16 cellular contexts compared by ENCODE assay signal in genomic region chr10:96390460-96390864, GRCh38. TPM values are rescaled to one million over a fixed set of nuclear protein-coding genes. Genes with fewer than 3 reads are reported as not detected.
DNase-seq lines count a peak whose midpoint lies in the region; ATAC-seq, FAIRE-seq and TF ChIP-seq lines count a peak whose summit lies in the region.
"Had no signal": no experiment of that assay in that cellular context is flagged by ENCODE, and none has a peak within 500 bp of the region (broad histone marks: within the 10 kb centered on the region; RNA-seq: fewer than 3 reads in every experiment).

No MANE protein-coding gene starts in this region.

- no peak for TF ChIP-seq POLR2A in stomach (IDR thresholded peaks at IDR 0.05)

- no peaks in the 10 kb centered on the region for H3K4me1 Mint-ChIP-seq in activated CD4-positive, alpha-beta T cell treated with anti-CD3 and anti-CD28 coated beads for 36 hours
- H3K4me1 Mint-ChIP-seq in T-helper 2 cell treated with Interferon-gamma antibody and Interleukin-4, amounts not matched to agents 5 μg/mL and 100 μg/mL, for 36 hours (ENCODE audit: low read depth), result no peaks in the 10 kb centered on the region
- H3K4me1 Mint-ChIP-seq: activated naive CD4-positive, alpha-beta T cell treated with anti-CD3 and anti-CD28 coated beads, Interleukin-2, amount 50 U/mL, for 24 hours; CD4-positive, CD25-positive, alpha-beta regulatory T cell had no signal

- DNase-seq in NCI-H1694 treated with DMSO at 0.1 percent for 48 hours (lab: John Stamatoyannopoulos, UW), result peak; percentile 76
- DNase-seq in bronchial epithelial cell (ENCODE audit: low read depth), result no peak
- peak; percentile 55 for DNase-seq in inferior parietal cortex (ENCODE audit: extremely low spot score)
- peak; percentile 92 for DNase-seq in stomach
- DNase-seq in activated CD4-positive, alpha-beta T cell treated with anti-CD3 and anti-CD28 coated beads for 36 hours, result no peak
- no peak for DNase-seq in cortex of kidney (lab: John Stamatoyannopoulos, UW)
- DNase-seq in T-helper 2 cell treated with Interferon-gamma antibody and Interleukin-4, amounts not matched to agents 5 μg/mL and 100 μg/mL, for 36 hours (ENCODE audit: low spot score), result no peak
- DNase-seq: CD4-positive, CD25-positive, alpha-beta regulatory T cell; NCI-H1436 treated with DMSO at 0.1 percent for 48 hours; SK-N-SH; stimulated activated CD4-positive, alpha-beta T cell treated with anti-CD3 and anti-CD28 coated beads, Interleukin-2, amount 100 ng/mL, for 48 hours had no signal

- H3K36me3 ChIP-seq in bronchial epithelial cell (ENCODE audit: control insufficient read depth, insufficient read depth, low read length) (no peaks in the 10 kb centered on the region), stomach (no peaks in the 10 kb centered on the region)

- POLR2A ChIA-PET in activated CD4-positive, alpha-beta T cell treated with anti-CD3 and anti-CD28 coated beads for 36 hours (lab: Charles Lee), result no interaction called here

- H3K9me3 Mint-ChIP-seq in activated CD4-positive, alpha-beta T cell treated with anti-CD3 and anti-CD28 coated beads for 36 hours (ENCODE audit: low read depth), result no peaks in the 10 kb centered on the region
- H3K9me3 Mint-ChIP-seq in T-helper 2 cell treated with Interferon-gamma antibody and Interleukin-4, amounts not matched to agents 5 μg/mL and 100 μg/mL, for 36 hours, result no peaks in the 10 kb centered on the region
- H3K9me3 Mint-ChIP-seq: activated naive CD4-positive, alpha-beta T cell treated with anti-CD3 and anti-CD28 coated beads, Interleukin-2, amount 50 U/mL, for 24 hours had no signal

- TF ChIP-seq EP300 in stomach (IDR thresholded peaks at IDR 0.05), result no peak

- TF ChIP-seq CTCF in bronchial epithelial cell (IDR thresholded peaks at IDR 0.05; ENCODE audit: insufficient read depth, low read length, severe bottlenecking), result no peak
- TF ChIP-seq CTCF in stomach (IDR thresholded peaks at IDR 0.05), result no peak

- no peaks in the 10 kb centered on the region for H3K9me3 ChIP-seq in stomach
- H3K9me3 ChIP-seq: SK-N-SH had no signal

- peaks cover 0 to 23% (median 10%) of the 10 kb centered on the region in 4 donors for H3K4me1 ChIP-seq in stomach

- intact Hi-C loops in stomach (cut with DNase I; ENCODE audit: low total_unique reads), result no loop called here
- intact Hi-C loops in activated CD4-positive, alpha-beta T cell treated with anti-CD3 and anti-CD28 coated beads for 36 hours (cut with DNase I, micrococcal nuclease), result loop anchor here (10.0 kb wide), 2 partner anchors 334 to 444 kb away; partner anchors contain the start of genes LCOR (in 1 of the 2) and PIK3AP1 (in 1 of the 2)

- no peak for ATAC-seq in activated CD4-positive, alpha-beta T cell treated with anti-CD3 and anti-CD28 coated beads for 36 hours
- ATAC-seq: esophagus mucosa had no signal

- no peak overlapping the region for H3K4me3 Mint-ChIP-seq in activated CD4-positive, alpha-beta T cell treated with anti-CD3 and anti-CD28 coated beads for 36 hours
- no peak overlapping the region for H3K4me3 Mint-ChIP-seq in T-helper 2 cell treated with Interferon-gamma antibody and Interleukin-4, amounts not matched to agents 5 μg/mL and 100 μg/mL, for 36 hours
- H3K4me3 Mint-ChIP-seq: activated naive CD4-positive, alpha-beta T cell treated with anti-CD3 and anti-CD28 coated beads, Interleukin-2, amount 50 U/mL, for 24 hours; CD4-positive, CD25-positive, alpha-beta regulatory T cell had no signal

- WGBS in stomach, 5 donors, result 51 to 67% (median 55%) methylated on average over 6 to 7 of the region's 7 CpGs

- H3K27ac Mint-ChIP-seq in activated CD4-positive, alpha-beta T cell treated with anti-CD3 and anti-CD28 coated beads for 36 hours, result no peak overlapping the region
- H3K27ac Mint-ChIP-seq in T-helper 2 cell treated with Interferon-gamma antibody and Interleukin-4, amounts not matched to agents 5 μg/mL and 100 μg/mL, for 36 hours, result no peak overlapping the region
- H3K27ac Mint-ChIP-seq: activated naive CD4-positive, alpha-beta T cell treated with anti-CD3 and anti-CD28 coated beads, Interleukin-2, amount 50 U/mL, for 24 hours; CD4-positive, CD25-positive, alpha-beta regulatory T cell had no signal

- peak overlapping the region in 1 of 5 donors; percentile 5 for H3K27ac ChIP-seq in stomach

- CTCF ChIA-PET in activated CD4-positive, alpha-beta T cell treated with anti-CD3 and anti-CD28 coated beads for 36 hours (lab: Charles Lee), result no interaction called here

- no peaks in the 10 kb centered on the region for H3K36me3 Mint-ChIP-seq in activated CD4-positive, alpha-beta T cell treated with anti-CD3 and anti-CD28 coated beads for 36 hours (ENCODE audit: low read depth)
- no peaks in the 10 kb centered on the region for H3K36me3 Mint-ChIP-seq in T-helper 2 cell treated with Interferon-gamma antibody and Interleukin-4, amounts not matched to agents 5 μg/mL and 100 μg/mL, for 36 hours (ENCODE audit: low read depth)
- H3K36me3 Mint-ChIP-seq: activated naive CD4-positive, alpha-beta T cell treated with anti-CD3 and anti-CD28 coated beads, Interleukin-2, amount 50 U/mL, for 24 hours; CD4-positive, CD25-positive, alpha-beta regulatory T cell had no signal

- peak; percentile 58 for FAIRE-seq in bronchial epithelial cell (lab: Jason Lieb, UNC)
- FAIRE-seq: colon, H1 had no signal

- H3K4me3 ChIP-seq in bronchial epithelial cell (ENCODE audit: low read depth, low read length) (no peak overlapping the region), stomach (no peak overlapping the region)

- peaks cover 3% of the 10 kb centered on the region for H3K27me3 Mint-ChIP-seq in activated CD4-positive, alpha-beta T cell treated with anti-CD3 and anti-CD28 coated beads for 36 hours
- peaks cover 20% of the 10 kb centered on the region for H3K27me3 Mint-ChIP-seq in T-helper 2 cell treated with Interferon-gamma antibody and Interleukin-4, amounts not matched to agents 5 μg/mL and 100 μg/mL, for 36 hours (ENCODE audit: low read depth)
- H3K27me3 Mint-ChIP-seq: activated naive CD4-positive, alpha-beta T cell treated with anti-CD3 and anti-CD28 coated beads, Interleukin-2, amount 50 U/mL, for 24 hours had no signal

- H3K27me3 ChIP-seq in bronchial epithelial cell (ENCODE audit: control insufficient read depth, insufficient read depth, low read length) (peaks cover 6% of the 10 kb centered on the region), stomach (no peaks in the 10 kb centered on the region)

RNA-seq across cellular contexts. Expression of gene OPALIN, which starts 31.7 kb away (rescaled TPM):
- not detected in 2 replicates for total RNA-seq in bronchial epithelial cell
- total RNA-seq in stomach, result not detected
- polyA plus RNA-seq in stomach, result not detected
- not detected for total RNA-seq in activated CD4-positive, alpha-beta T cell treated with anti-CD3 and anti-CD28 coated beads for 36 hours
- total RNA-seq: CD4-positive, CD25-positive, alpha-beta regulatory T cell; esophagus mucosa; H1; posterior vena cava had no signal
- polyA plus RNA-seq: CD4-positive, CD25-positive, alpha-beta regulatory T cell; SK-N-SH had no signal

Comparison
In these comparisons a context has a peak if more than half of its experiments do, and no peak if none do; other contexts are left out.
1. DNase-seq: peak in NCI-H1694 treated with DMSO at 0.1 percent for 48 hours (single experiment), inferior parietal cortex (single experiment) and stomach (single experiment); none in bronchial epithelial cell (single experiment), activated CD4-positive, alpha-beta T cell treated with anti-CD3 and anti-CD28 coated beads for 36 hours (single experiment), cortex of kidney (single experiment) and T-helper 2 cell treated with Interferon-gamma antibody and Interleukin-4, amounts not matched to agents 5 μg/mL and 100 μg/mL, for 36 hours (single experiment).